ENCODE assay signal across 15 cellular contexts in the genomic region with DNA sequence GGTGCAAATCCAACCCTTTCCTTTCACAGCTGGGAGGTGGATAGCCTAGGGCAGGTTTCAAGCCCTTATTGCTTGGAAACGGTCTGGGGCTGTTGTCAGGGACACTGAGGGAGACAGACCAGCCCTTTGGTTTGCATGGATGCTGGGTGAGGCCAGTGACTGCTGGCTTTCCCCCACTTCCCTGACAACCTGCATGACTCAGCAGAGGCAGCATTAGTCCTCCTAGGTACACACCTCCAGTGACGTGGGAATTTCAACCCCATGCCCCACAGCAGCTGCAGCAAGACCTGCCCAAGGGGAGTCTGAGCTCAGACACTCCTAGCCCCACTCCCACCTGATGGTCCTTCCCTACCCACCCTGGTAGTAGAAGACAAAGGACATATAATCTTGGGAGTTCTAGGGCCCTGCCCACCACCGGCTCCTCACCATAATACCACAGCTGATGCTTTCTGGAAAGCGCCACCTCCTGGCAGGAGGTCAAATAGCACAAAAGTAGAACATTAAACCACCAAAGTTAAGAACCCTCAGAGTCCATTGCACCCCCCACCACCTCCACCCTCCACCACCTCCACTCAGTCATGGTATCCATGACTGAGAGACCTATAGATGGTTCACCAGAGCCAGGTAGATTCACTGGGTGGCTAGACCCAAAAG.
DNase-seq lines count a peak whose midpoint lies in the region; ATAC-seq and TF ChIP-seq lines count a peak whose summit lies in the region.
"Had no signal": no experiment of that assay in that cellular context is flagged by ENCODE, and none has a peak within 500 bp of the region (broad histone marks: within the 10 kb centered on the region; RNA-seq: fewer than 3 reads in every experiment).

No MANE protein-coding gene starts in this region.

- CTCF ChIA-PET in activated CD4-positive, alpha-beta T cell treated with anti-CD3 and anti-CD28 coated beads for 36 hours (lab: Charles Lee): no interaction called here

- H3K9me3 Mint-ChIP-seq in activated CD4-positive, alpha-beta T cell treated with anti-CD3 and anti-CD28 coated beads for 36 hours (ENCODE audit: low read depth): peaks cover 10% of the 10 kb centered on the region
- peaks cover 9% of the 10 kb centered on the region for H3K9me3 Mint-ChIP-seq in activated CD4-positive, alpha-beta T cell treated with anti-CD3 and anti-CD28 coated beads, Interleukin-2, amount 10 ng/mL, durations not matched to agents 24 days and 14 days
- H3K9me3 Mint-ChIP-seq in GM23338 (peaks cover 8% of the 10 kb centered on the region), neural crest cell (peaks cover 13% of the 10 kb centered on the region)

- intact Hi-C loops in activated CD4-positive, alpha-beta T cell treated with anti-CD3 and anti-CD28 coated beads for 36 hours (cut with DNase I, micrococcal nuclease): no loop called here
- intact Hi-C loops in activated CD4-positive, alpha-beta T cell treated with anti-CD3 and anti-CD28 coated beads, Interleukin-2, amount 10 ng/mL, durations not matched to agents 24 days and 14 days (cut with micrococcal nuclease): no loop called here

- no peak overlapping the region for H3K4me2 ChIP-seq in GM23338

- TF ChIP-seq CTCF in GM23338 (conservative IDR thresholded peaks at IDR 0.05; ENCODE audit: low read depth in 2 of 2): peak; percentile 52 to 59
- peak; percentile 19 for TF ChIP-seq CTCF in RWPE2 (IDR thresholded peaks at IDR 0.05; ENCODE audit: poor library complexity, severe bottlenecking)
- peak; percentile 33 for TF ChIP-seq CTCF in neural crest cell (conservative IDR thresholded peaks at IDR 0.05)
- TF ChIP-seq CTCF in omental fat pad (IDR thresholded peaks at IDR 0.05): no peak

- H3F3A ChIP-seq in GM23338 (replicated peaks; ENCODE audit: low read depth): no peaks in the 10 kb centered on the region

- no peak overlapping the region for H3K27ac ChIP-seq in GM23338 (ENCODE audit: low read depth)
- H3K27ac ChIP-seq in RWPE2 (ENCODE audit: poor library complexity, severe bottlenecking): no peak overlapping the region
- H3K27ac ChIP-seq: RWPE1, tibial artery had no signal

- no peak overlapping the region for H3K4me3 ChIP-seq in GM23338
- H3K4me3 ChIP-seq in RWPE2 (ENCODE audit: severe bottlenecking): no peak overlapping the region
- H3K4me3 ChIP-seq: tibial artery had no signal

- H3K36me3 Mint-ChIP-seq in activated CD4-positive, alpha-beta T cell treated with anti-CD3 and anti-CD28 coated beads for 36 hours (ENCODE audit: low read depth): no peaks in the 10 kb centered on the region
- H3K36me3 Mint-ChIP-seq in activated CD4-positive, alpha-beta T cell treated with anti-CD3 and anti-CD28 coated beads, Interleukin-2, amount 10 ng/mL, durations not matched to agents 24 days and 14 days (ENCODE audit: low read depth): no peaks in the 10 kb centered on the region
- H3K36me3 Mint-ChIP-seq in GM23338 (ENCODE audit: low read depth) (peaks cover 4% of the 10 kb centered on the region; the same call in 2 of the 3 replicates), neural crest cell (ENCODE audit: low read depth) (no peaks in the 10 kb centered on the region)

- H4K20me1 ChIP-seq in GM23338 (replicated peaks; ENCODE audit: insufficient read depth): no peaks in the 10 kb centered on the region

- POLR2A ChIA-PET in activated CD4-positive, alpha-beta T cell treated with anti-CD3 and anti-CD28 coated beads for 36 hours (lab: Charles Lee): no interaction called here

- H2AFZ ChIP-seq in GM23338: peak overlapping the region; percentile 86; the same call in 1 of the 2 replicates

- no peaks in the 10 kb centered on the region for H3K27me3 ChIP-seq in GM23338 (ENCODE audit: insufficient read depth)
- H3K27me3 ChIP-seq in RWPE2 (ENCODE audit: insufficient read depth, poor library complexity, severe bottlenecking): no peaks in the 10 kb centered on the region
- H3K27me3 ChIP-seq: tibial artery had no signal

- H3K36me3 ChIP-seq in GM23338 (ENCODE audit: insufficient read depth) (no peaks in the 10 kb centered on the region), RWPE2 (ENCODE audit: low read depth) (no peaks in the 10 kb centered on the region)
- H3K36me3 ChIP-seq: tibial artery had no signal

- H3K4me3 Mint-ChIP-seq in activated CD4-positive, alpha-beta T cell treated with anti-CD3 and anti-CD28 coated beads for 36 hours: no peak overlapping the region
- no peak overlapping the region for H3K4me3 Mint-ChIP-seq in activated CD4-positive, alpha-beta T cell treated with anti-CD3 and anti-CD28 coated beads, Interleukin-2, amount 10 ng/mL, durations not matched to agents 24 days and 14 days
- no peak overlapping the region for H3K4me3 Mint-ChIP-seq in GM23338
- H3K4me3 Mint-ChIP-seq in neural crest cell: no peak overlapping the region
- H3K4me3 Mint-ChIP-seq: activated naive CD8-positive, alpha-beta T cell treated with anti-CD3 and anti-CD28 coated beads, Interleukin-2, amount 50 U/mL, for 24 hours; memory B cell had no signal

- peaks cover 2% of the 10 kb centered on the region for H3K4me1 Mint-ChIP-seq in activated CD4-positive, alpha-beta T cell treated with anti-CD3 and anti-CD28 coated beads for 36 hours
- peaks cover 7% of the 10 kb centered on the region for H3K4me1 Mint-ChIP-seq in activated CD4-positive, alpha-beta T cell treated with anti-CD3 and anti-CD28 coated beads, Interleukin-2, amount 10 ng/mL, durations not matched to agents 24 days and 14 days
- H3K4me1 Mint-ChIP-seq in GM23338 (no peaks in the 10 kb centered on the region), neural crest cell (no peaks in the 10 kb centered on the region)
- H3K4me1 Mint-ChIP-seq: activated naive CD8-positive, alpha-beta T cell treated with anti-CD3 and anti-CD28 coated beads, Interleukin-2, amount 50 U/mL, for 24 hours had no signal

- H3K4me1 ChIP-seq in GM23338 (ENCODE audit: insufficient read depth) (no peaks in the 10 kb centered on the region), RWPE2 (ENCODE audit: insufficient read depth, poor library complexity, severe bottlenecking) (no peaks in the 10 kb centered on the region)
- H3K4me1 ChIP-seq: tibial artery had no signal

- no peaks in the 10 kb centered on the region for H3K9me2 ChIP-seq in GM23338 (ENCODE audit: insufficient read depth)

- DNase-seq in activated CD4-positive, alpha-beta T cell treated with anti-CD3 and anti-CD28 coated beads for 36 hours: peak; percentile 11
- no peak for DNase-seq in activated CD4-positive, alpha-beta T cell treated with anti-CD3 and anti-CD28 coated beads, Interleukin-2, amount 10 ng/mL, durations not matched to agents 24 days and 14 days
- DNase-seq in GM23338 (ENCODE audit: low spot score): peak; percentile 15
- DNase-seq in RWPE2 (ENCODE audit: low spot score): no peak
- DNase-seq in neural crest cell (ENCODE audit: low read depth, low spot score): no peak
- no peak for DNase-seq in superior temporal gyrus (ENCODE audit: extremely low spot score)
- DNase-seq in omental fat pad (ENCODE audit: low spot score): no peak
- no peak for DNase-seq in KG1 (lab: John Stamatoyannopoulos, UW)
- DNase-seq: activated naive CD8-positive, alpha-beta T cell treated with anti-CD3 and anti-CD28 coated beads, Interleukin-2, amount 50 U/mL, for 24 hours; COR-L47; GOT3; NCI-H446 had no signal

- no peak overlapping the region for H3K27ac Mint-ChIP-seq in activated CD4-positive, alpha-beta T cell treated with anti-CD3 and anti-CD28 coated beads for 36 hours
- no peak overlapping the region for H3K27ac Mint-ChIP-seq in activated CD4-positive, alpha-beta T cell treated with anti-CD3 and anti-CD28 coated beads, Interleukin-2, amount 10 ng/mL, durations not matched to agents 24 days and 14 days
- H3K27ac Mint-ChIP-seq in GM23338: no peak overlapping the region
- H3K27ac Mint-ChIP-seq in neural crest cell (ENCODE audit: unreplicated experiment): no peak overlapping the region
- H3K27ac Mint-ChIP-seq: activated naive CD8-positive, alpha-beta T cell treated with anti-CD3 and anti-CD28 coated beads, Interleukin-2, amount 50 U/mL, for 24 hours; memory B cell had no signal

- no peaks in the 10 kb centered on the region for H3K79me2 ChIP-seq in GM23338 (replicated peaks; ENCODE audit: insufficient read depth)

- no peaks in the 10 kb centered on the region for H3K9me3 ChIP-seq in RWPE2 (ENCODE audit: severe bottlenecking)

- peaks cover 2% of the 10 kb centered on the region for H3K27me3 Mint-ChIP-seq in activated CD4-positive, alpha-beta T cell treated with anti-CD3 and anti-CD28 coated beads for 36 hours
- H3K27me3 Mint-ChIP-seq in activated CD4-positive, alpha-beta T cell treated with anti-CD3 and anti-CD28 coated beads, Interleukin-2, amount 10 ng/mL, durations not matched to agents 24 days and 14 days: no peaks in the 10 kb centered on the region
- H3K27me3 Mint-ChIP-seq in GM23338 (ENCODE audit: insufficient read depth, low read depth, poor library complexity) (peaks cover 4% of the 10 kb centered on the region), neural crest cell (ENCODE audit: low read depth) (peaks cover 16% of the 10 kb centered on the region)
- H3K27me3 Mint-ChIP-seq: activated naive CD8-positive, alpha-beta T cell treated with anti-CD3 and anti-CD28 coated beads, Interleukin-2, amount 50 U/mL, for 24 hours; memory B cell had no signal

- no peak for ATAC-seq in activated CD4-positive, alpha-beta T cell treated with anti-CD3 and anti-CD28 coated beads for 36 hours
- ATAC-seq in GM23338 (no peak), RWPE2 (ENCODE audit: low read depth) (no peak), omental fat pad (ENCODE audit: low FRiP score) (no peak)
- ATAC-seq: activated naive CD8-positive, alpha-beta T cell treated with anti-CD3 and anti-CD28 coated beads, Interleukin-2, amount 50 U/mL, for 24 hours had no signal

TF ChIP-seq in GM23338, 12 proteins besides CTCF, POLR2A, EP300 and RAD21 (continues in another document):
- TF ChIP-seq ZNF114 (CRISPR knock-in tag; IDR thresholded peaks at IDR 0.05) (no peak), EZH2 (IDR thresholded peaks at IDR 0.05; ENCODE audit: low read depth, unreplicated experiment) (no peak)

Comparison
In these comparisons a context has a peak if more than half of its experiments do, and no peak if none do; other contexts are left out.
1. DNase-seq: peak in activated CD4-positive, alpha-beta T cell treated with anti-CD3 and anti-CD28 coated beads for 36 hours (single experiment) and GM23338 (single experiment); none in activated CD4-positive, alpha-beta T cell treated with anti-CD3 and anti-CD28 coated beads, Interleukin-2, amount 10 ng/mL, durations not matched to agents 24 days and 14 days (single experiment), RWPE2 (single experiment), neural crest cell (single experiment), superior temporal gyrus (single experiment), omental fat pad (single experiment) and KG1 (single experiment).
2. CTCF ChIP-seq: peak in GM23338 (2 of 2), RWPE2 (single experiment) and neural crest cell (single experiment); none in omental fat pad (0 of 3).